ENCODE assay signal across 1 cellular context in genomic region chr2:42846932-42847595, GRCh38.
TF ChIP-seq lines count a peak whose summit lies in the region.

No MANE protein-coding gene starts in this region.

TF ChIP-seq in GM23338, 12 proteins besides CTCF, POLR2A, EP300 and RAD21 (continued from another document):
- TF ChIP-seq CREB1 (CRISPR knock-in tag; IDR thresholded peaks at IDR 0.05; ENCODE audit: low read depth) = no peak
- no peak for TF ChIP-seq JUNB (IDR thresholded peaks at IDR 0.05; ENCODE audit: unreplicated experiment)
- TF ChIP-seq EZH2phosphoT487 (IDR thresholded peaks at IDR 0.05; ENCODE audit: unreplicated experiment) = no peak
- no peak for TF ChIP-seq POLR2AphosphoS5 (IDR thresholded peaks at IDR 0.05; ENCODE audit: low read depth)
- TF ChIP-seq ZNF331 (CRISPR knock-in tag; IDR thresholded peaks at IDR 0.05; ENCODE audit: low read depth) = no peak
- no peak for TF ChIP-seq NANOG (IDR thresholded peaks at IDR 0.05; ENCODE audit: borderline replicate concordance)
